In genomic region chrX:17736478-17736855, GRCh38 we compare ENCODE assay signal across 8 cellular contexts. TPM values are rescaled to one million over a fixed set of nuclear protein-coding genes. Genes with fewer than 3 reads are reported as not detected.
DNase-seq lines count a peak whose midpoint lies in the region; ATAC-seq, FAIRE-seq and TF ChIP-seq lines count a peak whose summit lies in the region.

No MANE protein-coding gene starts in this region.

- H3K9me3 ChIP-seq in ES-I3 (ENCODE audit: control insufficient read depth, insufficient read depth, low read length) (no peaks in the 10 kb centered on the region), SJSA1 (replicated peaks) (no peaks in the 10 kb centered on the region), pancreas (no peaks in the 10 kb centered on the region)

- TF ChIP-seq CTCF in pancreas (IDR thresholded peaks at IDR 0.05) = no peak

- DNase-seq in SJSA1 (ENCODE audit: low read depth in 1 of 2, low spot score in 2 of 2) (no peak), epithelial cell of prostate (ENCODE audit: low read depth, low spot score) (no peak), pancreas (no peak), NAMALWA (ENCODE audit: low spot score) (no peak)

- H3K9ac ChIP-seq in ES-I3 (ENCODE audit: low read depth, low read length) = peak overlapping the region; percentile 39; the same call in 1 of the 2 replicates

- no peaks in the 10 kb centered on the region for H3K27me3 ChIP-seq in SJSA1 (replicated peaks)
- peaks cover 0 to 2% (median 0%) of the 10 kb centered on the region in 4 donors for H3K27me3 ChIP-seq in pancreas

- peak overlapping the region; percentile 41 for H3K4me3 ChIP-seq in SJSA1
- peak overlapping the region in 2 of 4 donors; percentile 24 to 35 for H3K4me3 ChIP-seq in pancreas

- intact Hi-C loops in pancreas (cut with DNase I) = no loop called here

- H3K27ac ChIP-seq in SJSA1 (peak overlapping the region; percentile 74), epithelial cell of prostate (peak overlapping the region; percentile 52), pancreas (peak overlapping the region in 2 of 4 donors; percentile 64 to 74)

- FAIRE-seq in pancreas (lab: Jason Lieb, UNC) = peak; percentile 43

- ATAC-seq in pancreas (no peak), HG03108 (IDR thresholded peaks at IDR 0.05; ENCODE audit: unreplicated experiment) (no peak), HG03175 (IDR thresholded peaks at IDR 0.05; ENCODE audit: unreplicated experiment) (no peak), HG03354 (IDR thresholded peaks at IDR 0.05; ENCODE audit: poor library complexity, severe bottlenecking, unreplicated experiment) (no peak)

- peaks cover 6% of the 10 kb centered on the region; the same call in 1 of the 2 replicates for H3K4me1 ChIP-seq in ES-I3 (ENCODE audit: insufficient read depth, low read length)
- 0 out of 2 replicates have a peak, but pooled peaks cover 3% of the 10 kb centered on the region for H3K4me1 ChIP-seq in SJSA1 (replicated peaks)
- peaks cover 0 to 7% (median 4%) of the 10 kb centered on the region in 3 donors for H3K4me1 ChIP-seq in pancreas

- H3K36me3 ChIP-seq in ES-I3 (ENCODE audit: insufficient read depth, low read length) (no peaks in the 10 kb centered on the region), SJSA1 (no peaks in the 10 kb centered on the region), pancreas (no peaks in the 10 kb centered on the region)

- 49 to 56% methylated on average over 5 of the region's 5 CpGs for WGBS in pancreas, 2 donors

RNA-seq across cellular contexts. Expression of gene SCML1, which starts 0.8 kb away (rescaled TPM):
- total RNA-seq in SJSA1 (2014; rRNA removed; shearing (Covaris generic)) = 20.7 and 30.5 TPM in 2 replicates
- total RNA-seq in pancreas = 1 to 10 TPM; 3.8 to 6.1 (median 4.6) TPM
- polyA plus RNA-seq in pancreas = 10 to 100 TPM; 10.0 to 15.5 TPM
